In the genomic region with DNA sequence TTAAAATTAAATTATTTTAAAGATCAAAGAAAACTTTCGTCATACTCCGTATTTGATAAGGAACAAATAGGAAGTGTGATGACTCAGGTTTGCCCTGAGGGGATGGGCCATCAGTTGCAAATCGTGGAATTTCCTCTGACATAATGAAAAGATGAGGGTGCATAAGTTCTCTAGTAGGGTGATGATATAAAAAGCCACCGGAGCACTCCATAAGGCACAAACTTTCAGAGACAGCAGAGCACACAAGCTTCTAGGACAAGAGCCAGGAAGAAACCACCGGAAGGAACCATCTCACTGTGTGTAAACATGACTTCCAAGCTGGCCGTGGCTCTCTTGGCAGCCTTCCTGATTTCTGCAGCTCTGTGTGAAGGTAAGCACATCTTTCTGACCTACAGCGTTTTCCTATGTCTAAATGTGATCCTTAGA, we compare ENCODE assay signal across 8 cellular contexts. TPM values are rescaled to one million over a fixed set of nuclear protein-coding genes. Genes with fewer than 3 reads are reported as not detected.
DNase-seq lines count a peak whose midpoint lies in the region; ATAC-seq and TF ChIP-seq lines count a peak whose summit lies in the region.

A gene (plus strand): TSS at position 217 of the 426 bp plus-strand sequence. CDS start 90 bp downstream, at position 307.

- H3K9me3 Mint-ChIP-seq in osteocyte (ENCODE audit: unreplicated experiment): peaks cover 10% of the 10 kb centered on the region
- peaks cover 3% of the 10 kb centered on the region for H3K9me3 Mint-ChIP-seq in activated T-cell treated with anti-CD3 and anti-CD28 coated beads, Interleukin-2, amount 50 U/mL, for 24 hours

- H3K4me1 Mint-ChIP-seq in osteocyte (ENCODE audit: unreplicated experiment): peaks cover 39% of the 10 kb centered on the region
- peaks cover 5% of the 10 kb centered on the region for H3K4me1 Mint-ChIP-seq in activated T-cell treated with anti-CD3 and anti-CD28 coated beads, Interleukin-2, amount 50 U/mL, for 24 hours (ENCODE audit: low read depth)

- no peak for TF ChIP-seq CTCF in RWPE1 (conservative IDR thresholded peaks at IDR 0.05; ENCODE audit: low read depth)
- TF ChIP-seq CTCF in osteocyte (IDR thresholded peaks at IDR 0.05): no peak

- peak within 1 kb of the TSS; percentile 68 for H3K27ac Mint-ChIP-seq in osteocyte (ENCODE audit: unreplicated experiment)
- H3K27ac Mint-ChIP-seq in activated T-cell treated with anti-CD3 and anti-CD28 coated beads, Interleukin-2, amount 50 U/mL, for 24 hours: no peak within 1 kb of the TSS

- peak; percentile 82 for TF ChIP-seq POLR2A in erythroblast (IDR thresholded peaks at IDR 0.05; ENCODE audit: low read length)

- DNase-seq in DMS53 treated with DMSO at 0.1 percent for 48 hours (lab: John Stamatoyannopoulos, UW; ENCODE audit: unreplicated experiment): peak; percentile 62
- DNase-seq in RWPE1 (ENCODE audit: low spot score): peak; percentile 70
- peak in 1 of 2 experiments; percentile 28 for DNase-seq in erythroblast (lab: John Stamatoyannopoulos, UW)
- no peak for DNase-seq in osteocyte (ENCODE audit: extremely low spot score, unreplicated experiment)
- no peak for DNase-seq in NCI-H526 treated with DMSO at 0.1 percent for 48 hours (lab: John Stamatoyannopoulos, UW)
- no peak for DNase-seq in SK-N-DZ (ENCODE audit: low spot score)
- no peak for DNase-seq in activated T-cell treated with anti-CD3 and anti-CD28 coated beads, Interleukin-2, amount 50 U/mL, for 24 hours

- peaks cover 7% of the 10 kb centered on the region for H3K36me3 Mint-ChIP-seq in osteocyte (ENCODE audit: unreplicated experiment)
- no peaks in the 10 kb centered on the region for H3K36me3 Mint-ChIP-seq in activated T-cell treated with anti-CD3 and anti-CD28 coated beads, Interleukin-2, amount 50 U/mL, for 24 hours (ENCODE audit: low read depth)

- CTCF ChIA-PET in RWPE1 (lab: Yijun Ruan, JAX): interaction anchor here (0.7 kb wide), 1 partner anchor 77 kb away, joined by 3 read pairs; no protein-coding TSS in a partner anchor

- H3K27me3 Mint-ChIP-seq in osteocyte (ENCODE audit: unreplicated experiment): no peaks in the 10 kb centered on the region
- no peaks in the 10 kb centered on the region for H3K27me3 Mint-ChIP-seq in activated T-cell treated with anti-CD3 and anti-CD28 coated beads, Interleukin-2, amount 50 U/mL, for 24 hours

- POLR2A ChIA-PET in RWPE1 (lab: Yijun Ruan, JAX; ENCODE audit: low non-redundant PET): no interaction called here

- no peak within 1 kb of the TSS for H3K27ac ChIP-seq in RWPE1

- ATAC-seq in HG03432 (IDR thresholded peaks at IDR 0.05; ENCODE audit: unreplicated experiment): peak; percentile 61

- H3K4me3 Mint-ChIP-seq in osteocyte (ENCODE audit: unreplicated experiment): peak within 1 kb of the TSS; percentile 67
- no peak within 1 kb of the TSS for H3K4me3 Mint-ChIP-seq in activated T-cell treated with anti-CD3 and anti-CD28 coated beads, Interleukin-2, amount 50 U/mL, for 24 hours

RNA-seq across cellular contexts. Expression of the gene that starts here (rescaled TPM):
- total RNA-seq in osteocyte: 32.4 and 33.5 TPM in 2 replicates
- polyA plus RNA-seq in SK-N-DZ (2014; cell fraction: cytosol; rRNA removed): not detected in 2 replicates
- 0.80 TPM in 1 of 2 replicates, not detected in the other for polyA plus RNA-seq in SK-N-DZ (2014; cell fraction: nucleus; rRNA removed)

Comparison
In these comparisons a context has a peak if more than half of its experiments do, and no peak if none do; other contexts are left out.
1. DNase-seq: peak in DMS53 treated with DMSO at 0.1 percent for 48 hours (single experiment) and RWPE1 (single experiment); none in osteocyte (single experiment), NCI-H526 treated with DMSO at 0.1 percent for 48 hours (single experiment), SK-N-DZ (single experiment) and activated T-cell treated with anti-CD3 and anti-CD28 coated beads, Interleukin-2, amount 50 U/mL, for 24 hours (single experiment).